Comparison of ENCODE assay signal across 8 cellular contexts in genomic region chr16:1678500-1679098, GRCh38. TPM values are rescaled to one million over a fixed set of nuclear protein-coding genes. Genes with fewer than 3 reads are reported as not detected.
DNase-seq lines count a peak whose midpoint lies in the region; ATAC-seq, FAIRE-seq and TF ChIP-seq lines count a peak whose summit lies in the region.

No MANE protein-coding gene starts in this region.

- DNase-seq in GM12891 (ENCODE audit: insufficient read length, low spot score) (no peak), T follicular helper cell (ENCODE audit: low read depth) (peak; percentile 8), astrocyte of the cerebellum (ENCODE audit: low read depth) (no peak), iPS-NIHi7 (ENCODE audit: extremely low spot score) (peak; percentile 43), cortex of kidney (lab: John Stamatoyannopoulos, UW) (no peak), epidermal melanocyte (ENCODE audit: insufficient read length, low spot score) (no peak)
- DNase-seq in stimulated activated CD4-positive, alpha-beta T cell treated with anti-CD3 and anti-CD28 coated beads, Interleukin-12 subunit alpha, Interleukin-12 subunit beta, amount 100 ng/mL, for 48 hours (ENCODE audit: low read depth in 2 of 3, low spot score in 1 of 3), result peak; percentile 3 to 35 (median 18)

- H3K4me3 ChIP-seq in astrocyte of the cerebellum (ENCODE audit: low read depth, low read length), result peak overlapping the region; percentile 83

- in situ Hi-C loops in astrocyte of the cerebellum (cut with HindIII; ENCODE audit: low sequenced_read_pairs), result no loop called here

- TF ChIP-seq POLR2A in GM12891 (IDR thresholded peaks at IDR 0.05; ENCODE audit: low read depth, low read length), result peak; percentile 25; the same call in 1 of the 2 replicates

- FAIRE-seq in GM12891 (lab: Jason Lieb, UNC), result peak; percentile 57

- TF ChIP-seq CTCF in astrocyte of the cerebellum (IDR thresholded peaks at IDR 0.05; ENCODE audit: low read depth, low read length, missing control alignments), result peak; percentile 4

- peak; percentile 22 for ATAC-seq in HG03175 (IDR thresholded peaks at IDR 0.05; ENCODE audit: unreplicated experiment)

TF ChIP-seq in GM12891, 5 proteins besides CTCF, POLR2A, EP300 and RAD21:
- TF ChIP-seq POLR2AphosphoS5 (IDR thresholded peaks at IDR 0.05; ENCODE audit: low read depth, low read length) (no peak), TAF1 (IDR thresholded peaks at IDR 0.05; ENCODE audit: low read depth, low read length) (no peak), POU2F2 (IDR thresholded peaks at IDR 0.05; ENCODE audit: low read depth, low read length) (0 out of 2 replicates have a peak, but pooled peaks have one; percentile 30), SPI1 (IDR thresholded peaks at IDR 0.05; ENCODE audit: low read depth, low read length) (no peak), PAX5 (IDR thresholded peaks at IDR 0.05; ENCODE audit: insufficient read depth, low read length, severe bottlenecking) (no peak)
TF ChIP-seq in GM12891: peak in this region for 1.

RNA-seq across cellular contexts. Expression of gene JPT2, which starts 0.5 kb away (rescaled TPM):
- polyA plus RNA-seq in GM12891 (2012; ENCODE audit: low read depth, missing spikeins), result 43.7 TPM

RNA-seq across cellular contexts. Expression of gene MAPK8IP3, which starts 27.4 kb away (rescaled TPM):
- polyA plus RNA-seq in GM12891 (2012; ENCODE audit: low read depth, missing spikeins), result 70.3 TPM

Comparison
In these comparisons a context has a peak if more than half of its experiments do, and no peak if none do; other contexts are left out.
1. DNase-seq: peak in T follicular helper cell (single experiment), iPS-NIHi7 (single experiment) and stimulated activated CD4-positive, alpha-beta T cell treated with anti-CD3 and anti-CD28 coated beads, Interleukin-12 subunit alpha, Interleukin-12 subunit beta, amount 100 ng/mL, for 48 hours (3 of 3); none in GM12891 (single experiment), astrocyte of the cerebellum (single experiment), cortex of kidney (single experiment) and epidermal melanocyte (single experiment).